8 cellular contexts compared by ENCODE assay signal in genomic region chr17:45584092-45585036, GRCh38.
DNase-seq lines count a peak whose midpoint lies in the region; ATAC-seq and TF ChIP-seq lines count a peak whose summit lies in the region.

No MANE protein-coding gene starts in this region.

- H3K4me3 ChIP-seq in brain microvascular endothelial cell (ENCODE audit: low read depth, low read length) = peak overlapping the region; percentile 94

- H3K27me3 ChIP-seq in brain microvascular endothelial cell (replicated peaks) = no peaks in the 10 kb centered on the region

- DNase-seq in brain microvascular endothelial cell (peak; percentile 36), inferior parietal cortex (ENCODE audit: extremely low spot score) (peak; percentile 84), UCSD-AML1 (lab: John Stamatoyannopoulos, UW; ENCODE audit: unreplicated experiment) (no peak)
- DNase-seq in stimulated activated CD4-positive, alpha-beta T cell treated with anti-CD3 and anti-CD28 coated beads, Interleukin-15, amount 100 ng/mL, for 1 hour (ENCODE audit: low read depth in 1 of 2, low spot score in 1 of 2) = peak; percentile 52 to 55
- no peak for DNase-seq in NK-92 treated with Interleukin-12 subunit alpha and Interleukin-12 subunit beta, amount 100 ng/mL, for 24 hours (lab: John Stamatoyannopoulos, UW)

- peak overlapping the region; percentile 74 for H3K27ac ChIP-seq in brain microvascular endothelial cell

- in situ Hi-C loops in brain microvascular endothelial cell (cut with HindIII; ENCODE audit: low pct_ligation_motif_present, low sequenced_read_pairs) = no loop called here

- no peaks in the 10 kb centered on the region for H3K36me3 ChIP-seq in brain microvascular endothelial cell (replicated peaks)

- ATAC-seq in GM18520 (IDR thresholded peaks at IDR 0.05; ENCODE audit: unreplicated experiment) (peak; percentile 54), HG03025 (IDR thresholded peaks at IDR 0.05; ENCODE audit: low FRiP score, unreplicated experiment) (peak; percentile 48), SK-N-SH treated with all-trans-retinoic acid at 6 μM for 48 hours (peak; percentile 59)

- TF ChIP-seq CTCF in brain microvascular endothelial cell (IDR thresholded peaks at IDR 0.05; ENCODE audit: low read depth, low read length, missing control alignments) = no peak

TF ChIP-seq in SK-N-SH treated with all-trans-retinoic acid at 6 μM for 48 hours, 23 proteins besides CTCF, POLR2A, EP300 and RAD21:
- TF ChIP-seq TCF4 (CRISPR knock-in tag; IDR thresholded peaks at IDR 0.05; ENCODE audit: borderline replicate concordance) (no peak), BACH2 (CRISPR knock-in tag; IDR thresholded peaks at IDR 0.05; ENCODE audit: borderline replicate concordance) (no peak), ZFP30 (CRISPR knock-in tag; IDR thresholded peaks at IDR 0.05) (no peak), GLIS3 (CRISPR knock-in tag; IDR thresholded peaks at IDR 0.05) (no peak), TSHZ2 (CRISPR knock-in tag; IDR thresholded peaks at IDR 0.05) (no peak), PPARA (CRISPR knock-in tag; IDR thresholded peaks at IDR 0.05; ENCODE audit: borderline replicate concordance) (no peak)
- TF ChIP-seq, protein P1, sequence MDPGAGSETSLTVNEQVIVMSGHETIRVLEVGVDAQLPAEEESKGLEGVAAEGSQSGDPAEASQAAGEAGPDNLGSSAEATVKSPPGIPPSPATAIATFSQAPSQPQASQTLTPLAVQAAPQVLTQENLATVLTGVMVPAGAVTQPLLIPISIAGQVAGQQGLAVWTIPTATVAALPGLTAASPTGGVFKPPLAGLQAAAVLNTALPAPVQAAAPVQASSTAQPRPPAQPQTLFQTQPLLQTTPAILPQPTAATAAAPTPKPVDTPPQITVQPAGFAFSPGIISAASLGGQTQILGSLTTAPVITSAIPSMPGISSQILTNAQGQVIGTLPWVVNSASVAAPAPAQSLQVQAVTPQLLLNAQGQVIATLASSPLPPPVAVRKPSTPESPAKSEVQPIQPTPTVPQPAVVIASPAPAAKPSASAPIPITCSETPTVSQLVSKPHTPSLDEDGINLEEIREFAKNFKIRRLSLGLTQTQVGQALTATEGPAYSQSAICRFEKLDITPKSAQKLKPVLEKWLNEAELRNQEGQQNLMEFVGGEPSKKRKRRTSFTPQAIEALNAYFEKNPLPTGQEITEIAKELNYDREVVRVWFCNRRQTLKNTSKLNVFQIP (CRISPR knock-in tag; IDR thresholded peaks at IDR 0.05; ENCODE audit: borderline replicate concordance, low read depth) = no peak

Comparison
In these comparisons a context has a peak if more than half of its experiments do, and no peak if none do; other contexts are left out.
1. DNase-seq: peak in brain microvascular endothelial cell (single experiment), inferior parietal cortex (single experiment) and stimulated activated CD4-positive, alpha-beta T cell treated with anti-CD3 and anti-CD28 coated beads, Interleukin-15, amount 100 ng/mL, for 1 hour (2 of 2); none in UCSD-AML1 (single experiment) and NK-92 treated with Interleukin-12 subunit alpha and Interleukin-12 subunit beta, amount 100 ng/mL, for 24 hours (single experiment).
2. Peak in every context shown above with its lines, with median percentiles within 50 percentile points of each other: ATAC-seq.